10 cellular contexts compared by ENCODE assay signal in the genomic region with DNA sequence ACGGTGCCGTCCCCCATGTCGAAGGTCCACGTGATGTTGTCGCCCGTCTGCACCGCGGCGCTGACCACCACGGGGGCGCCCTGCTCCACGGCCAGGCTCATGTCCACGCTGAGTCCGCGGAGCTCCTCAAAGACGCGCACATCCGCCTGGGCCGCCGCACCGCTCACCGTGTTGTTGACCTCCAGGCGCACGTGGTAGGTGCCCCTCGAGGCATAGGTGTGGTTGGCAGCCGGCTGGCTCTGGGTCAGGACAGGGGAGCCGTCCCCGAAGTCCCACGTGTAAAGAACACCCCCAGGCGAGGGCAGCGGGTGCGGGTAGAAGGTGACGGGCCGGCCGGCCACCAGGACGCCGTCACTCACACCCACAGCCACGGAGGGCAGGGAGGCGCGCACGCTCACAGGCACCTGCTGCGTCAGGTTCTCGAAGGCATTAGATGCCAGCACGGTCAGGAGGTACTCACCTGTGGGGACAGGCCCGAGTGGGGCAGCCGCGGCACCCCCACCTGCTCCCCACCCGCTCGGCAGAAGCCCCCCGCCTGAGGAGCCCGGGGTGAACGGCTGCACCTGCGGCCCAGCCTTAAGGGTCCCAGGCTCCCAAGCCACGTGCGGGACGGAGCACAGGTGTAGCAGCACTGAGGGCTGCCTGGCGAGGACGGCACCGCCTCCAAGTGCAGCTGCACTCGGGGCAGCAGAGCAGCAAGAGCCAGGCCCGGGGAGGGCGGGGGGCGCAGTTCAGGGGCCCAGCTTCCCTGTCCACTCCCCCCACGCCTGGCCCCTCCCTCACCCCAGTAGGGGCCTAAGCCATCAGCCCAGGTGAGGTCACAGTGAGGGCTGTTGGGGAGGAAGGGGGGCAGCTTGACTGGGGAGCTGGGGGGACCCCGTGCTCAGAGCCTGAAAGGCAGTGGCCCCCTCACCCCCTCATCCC. TPM values are rescaled to one million over a fixed set of nuclear protein-coding genes. Genes with fewer than 3 reads are reported as not detected.
DNase-seq lines count a peak whose midpoint lies in the region; ATAC-seq, FAIRE-seq and TF ChIP-seq lines count a peak whose summit lies in the region.
"Not testable (repeated sequence)": the region's sequence is repeated elsewhere in the genome, so short reads cannot be mapped to it uniquely, and the experiment has no call there.
"Had no signal": no experiment of that assay in that cellular context is flagged by ENCODE, and none has a peak within 500 bp of the region (broad histone marks: within the 10 kb centered on the region; RNA-seq: fewer than 3 reads in every experiment).

No MANE protein-coding gene starts in this region.

- not testable (repeated sequence) for H3K9ac ChIP-seq in K562 (ENCODE audit: insufficient read depth in 1 of 2, low read depth in 2 of 2, low read length in 2 of 2)

- H3K79me2 ChIP-seq in K562 (ENCODE audit: control insufficient read depth, insufficient read depth, low read length) = not testable (repeated sequence)

- FAIRE-seq in K562 (lab: Jason Lieb, UNC) = not testable (repeated sequence)

- intact Hi-C loops in K562 (cut with micrococcal nuclease); Right ventricle myocardium inferior (cut with DNase I); psoas muscle (cut with DNase I); upper lobe of right lung (cut with DNase I): not testable (repeated sequence)

- H3K27me3 ChIP-seq in K562 (ENCODE audit: control insufficient read depth in 2 of 2, insufficient read depth in 2 of 2, low read length in 2 of 2); psoas muscle (ENCODE audit: insufficient read depth in 3 of 3, low read length in 2 of 3); upper lobe of right lung: not testable (repeated sequence)

- H3K4me3 ChIP-seq in K562, psoas muscle, upper lobe of right lung: not testable (repeated sequence)

- H3K4me2 ChIP-seq in K562 (ENCODE audit: insufficient read depth, low read length) = not testable (repeated sequence)

- H3K27ac ChIP-seq in K562 (ENCODE audit: extremely low read depth, low read depth, low read length); psoas muscle; upper lobe of right lung: not testable (repeated sequence)

- H3K9me3 ChIP-seq in K562 (replicated peaks; ENCODE audit: control insufficient read depth, insufficient read depth, low read depth, low read length); psoas muscle; upper lobe of right lung: not testable (repeated sequence)

- TF ChIP-seq RAD21 in K562 (CRISPR knock-in tag; conservative IDR thresholded peaks at IDR 0.05 in 1 of 2, IDR thresholded peaks at IDR 0.05 in 1 of 2) = not testable (repeated sequence)

- H3K4me1 Mint-ChIP-seq in stimulated activated effector memory CD8-positive, alpha-beta T cell treated with anti-CD3 and anti-CD28 coated beads, Interleukin-12 subunit alpha, Interleukin-12 subunit beta, amount 100 ng/mL, for 72 hours = not testable (repeated sequence)

- H3K9me3 Mint-ChIP-seq in stimulated activated effector memory CD8-positive, alpha-beta T cell treated with anti-CD3 and anti-CD28 coated beads, Interleukin-12 subunit alpha, Interleukin-12 subunit beta, amount 100 ng/mL, for 72 hours = not testable (repeated sequence)

- peaks cover 17% of the 10 kb centered on the region for H3K36me3 Mint-ChIP-seq in stimulated activated effector memory CD8-positive, alpha-beta T cell treated with anti-CD3 and anti-CD28 coated beads, Interleukin-12 subunit alpha, Interleukin-12 subunit beta, amount 100 ng/mL, for 72 hours

- H2AFZ ChIP-seq in K562 (ENCODE audit: low read depth, low read length) = not testable (repeated sequence)

- not testable (repeated sequence) for ATAC-seq in K562
- peak; percentile 17 for ATAC-seq in Right ventricle myocardium inferior
- peak; percentile 13 for ATAC-seq in left lobe of liver
- ATAC-seq in psoas muscle = peak; percentile 10 to 32 (median 23)
- ATAC-seq in stimulated activated effector memory CD8-positive, alpha-beta T cell treated with anti-CD3 and anti-CD28 coated beads, Interleukin-12 subunit alpha, Interleukin-12 subunit beta, amount 100 ng/mL, for 72 hours = peak; percentile 13
- ATAC-seq in upper lobe of right lung = peak; percentile 20

- WGBS in K562 (ENCODE audit: insufficient coverage, low coverage, missing lambda C conversion rate) = 95% methylated on average over 9 of the region's 65 CpGs
- WGBS in psoas muscle, 3 donors = 91 to 93% (median 92%) methylated on average over 42 to 64 of the region's 65 CpGs

- not testable (repeated sequence) for BruUV-seq in K562 (replicated peaks; lab: Mats Ljungman, UMichigan)

- CTCF ChIA-PET in K562 (lab: Yijun Ruan, JAX; ENCODE audit: low intra/inter-chr PET ratio) = interaction anchor here (0.6 kb wide), 1 partner anchor 658 kb away, joined by 3 read pairs; no protein-coding TSS in a partner anchor

- H3K9me1 ChIP-seq in K562 (ENCODE audit: control insufficient read depth, insufficient read depth, low read length) = not testable (repeated sequence)

- H3K4me3 Mint-ChIP-seq in stimulated activated effector memory CD8-positive, alpha-beta T cell treated with anti-CD3 and anti-CD28 coated beads, Interleukin-12 subunit alpha, Interleukin-12 subunit beta, amount 100 ng/mL, for 72 hours = not testable (repeated sequence)

- H3K4me1 ChIP-seq in K562 (replicated peaks in 1 of 2; ENCODE audit: control insufficient read depth in 2 of 2, insufficient read depth in 2 of 2, low read length in 2 of 2); psoas muscle; upper lobe of right lung: not testable (repeated sequence)

- in situ Hi-C loops in K562 (cut with MboI) = not testable (repeated sequence)

- H3K36me3 ChIP-seq in K562 (ENCODE audit: control insufficient read depth, insufficient read depth, low read length) (peaks cover 22% of the 10 kb centered on the region; the same call in 1 of the 3 replicates), psoas muscle (ENCODE audit: insufficient read depth in 1 of 2, low read depth in 1 of 2) (peaks cover 0 to 70% of the 10 kb centered on the region in 2 donors), upper lobe of right lung (peaks cover 39% of the 10 kb centered on the region)

- TF ChIP-seq CTCF in K562 (IDR thresholded peaks at IDR 0.05 in 2 of 3, conservative IDR thresholded peaks at IDR 0.05 in 1 of 3; ENCODE audit: insufficient read depth in 2 of 3, low read depth in 1 of 3, low read length in 3 of 3); psoas muscle (IDR thresholded peaks at IDR 0.05); upper lobe of right lung (IDR thresholded peaks at IDR 0.05): not testable (repeated sequence)

- POLR2A ChIA-PET in K562 (lab: Yijun Ruan, JAX) = not testable (repeated sequence)

- H3K27ac Mint-ChIP-seq in stimulated activated effector memory CD8-positive, alpha-beta T cell treated with anti-CD3 and anti-CD28 coated beads, Interleukin-12 subunit alpha, Interleukin-12 subunit beta, amount 100 ng/mL, for 72 hours = not testable (repeated sequence)

- not testable (repeated sequence) for TF ChIP-seq POLR2A in K562 (conservative IDR thresholded peaks at IDR 0.05)

- not testable (repeated sequence) for H4K20me1 ChIP-seq in K562 (replicated peaks; ENCODE audit: control insufficient read depth, insufficient read depth, low read length)

- DNase-seq in K562 (ENCODE audit: extremely low read depth in 1 of 4, low spot score in 3 of 4); Right ventricle myocardium inferior (ENCODE audit: missing footprints); left lobe of liver (ENCODE audit: low spot score); psoas muscle; stimulated activated effector memory CD8-positive, alpha-beta T cell treated with anti-CD3 and anti-CD28 coated beads, Interleukin-12 subunit alpha, Interleukin-12 subunit beta, amount 100 ng/mL, for 72 hours (ENCODE audit: low spot score in 2 of 2); upper lobe of right lung: not testable (repeated sequence)
- peak; percentile 10 for DNase-seq in iPS-NIHi11 (ENCODE audit: low spot score)

- TF ChIP-seq EP300 in K562 (IDR thresholded peaks at IDR 0.05; ENCODE audit: low read length) = not testable (repeated sequence)

RNA-seq across cellular contexts. Expression of a gene that starts 24.0 kb away (rescaled TPM):
- 153 and 616 TPM in 2 replicates for total RNA-seq in K562 (2011; cell fraction: chromatin; rRNA removed; ENCODE audit: low replicate concordance)
- total RNA-seq in K562 (2011; cell fraction: nucleolus; rRNA removed) = 429 and 449 TPM in 2 replicates
- 168 and 178 TPM in 2 replicates for total RNA-seq in K562 (2011; cell fraction: nucleoplasm; rRNA removed)
- total RNA-seq in K562 (2014; rRNA removed) = 35.9 and 37.1 TPM in 2 replicates
- 4.5 and 7.0 TPM in 2 replicates for total RNA-seq in K562 (2014; rRNA removed; fragmentation: Illumina TruSeq; extraction: Trizol)
- total RNA-seq in K562 (2015; rRNA removed; fragmentation: Illumina TruSeq; extraction: Trizol) = 20.2 and 23.9 TPM in 2 replicates
- 65.5 and 93.5 TPM in 2 replicates for total RNA-seq in K562 (2021)
- polyA plus RNA-seq in K562 (2011; rRNA removed) = 12.6 and 21.4 TPM in 2 replicates
- 19.4 and 51.6 TPM in 2 replicates for polyA plus RNA-seq in K562 (2011; cell fraction: cytosol; rRNA removed)
- polyA plus RNA-seq in K562 (2011; cell fraction: nucleus; rRNA removed) = 204 and 342 TPM in 2 replicates
- polyA plus RNA-seq in K562 (2012) = 41.5 and 96.4 TPM in 2 replicates
- 6.9 and 21.8 TPM in 2 replicates for polyA plus RNA-seq in K562 (2014; fragmentation: Illumina TruSeq; extraction: Trizol)
- under 1 TPM; 0.23 to 0.28 TPM for polyA plus RNA-seq in K562 (2014; fragmentation: Nextera tagmentation; extraction: Ambion mirVana)
- 42.3 and 54.4 TPM in 2 replicates for polyA plus RNA-seq in K562 (2014; rRNA removed)
- polyA minus RNA-seq in K562 (2011; rRNA and poly(A)+ RNA removed) = 11.9 and 18.2 TPM in 2 replicates
- 46.2 and 53.6 TPM in 2 replicates for polyA minus RNA-seq in K562 (2011; cell fraction: cytosol; rRNA and poly(A)+ RNA removed)
- 87.5 and 110 TPM in 2 replicates for polyA minus RNA-seq in K562 (2011; cell fraction: nucleus; rRNA and poly(A)+ RNA removed)
- total RNA-seq in Right ventricle myocardium inferior = 85.8 TPM
- 65.0 TPM for total RNA-seq in left lobe of liver
- 100 to 1,000 TPM in 1 of 4 donors, 10 to 100 TPM in 3; 59.1 to 123 (median 86.0) TPM for total RNA-seq in psoas muscle
- polyA plus RNA-seq in psoas muscle = 10 to 100 TPM; 33.9 to 93.3 (median 58.4) TPM
- total RNA-seq in upper lobe of right lung = 84.8 TPM

RNA-seq across cellular contexts. Expression of a gene that starts 36.8 kb away (rescaled TPM):
- 8.2 and 15.9 TPM in 2 replicates for total RNA-seq in K562 (2011; cell fraction: chromatin; rRNA removed; ENCODE audit: low replicate concordance)
- total RNA-seq in K562 (2011; cell fraction: nucleolus; rRNA removed) = 15.8 and 18.8 TPM in 2 replicates
- 11.4 and 14.5 TPM in 2 replicates for total RNA-seq in K562 (2011; cell fraction: nucleoplasm; rRNA removed)
- total RNA-seq in K562 (2014; rRNA removed) (2.9 and 3.5 TPM in 2 replicates), K562 (2014; rRNA removed; fragmentation: Illumina TruSeq; extraction: Trizol) (0.58 and 0.77 TPM in 2 replicates), K562 (2015; rRNA removed; fragmentation: Illumina TruSeq; extraction: Trizol) (0.94 and 1.8 TPM in 2 replicates), K562 (2021) (3.0 and 3.1 TPM in 2 replicates), Right ventricle myocardium inferior (0.87 TPM), left lobe of liver (10.2 TPM), psoas muscle (1 to 10 TPM in 1 of 4 donors, under 1 TPM in 3; 0.32 to 1.7 (median 0.83) TPM), upper lobe of right lung (0.67 TPM)
- polyA plus RNA-seq in K562 (2011; rRNA removed) (5.3 and 13.0 TPM in 2 replicates), K562 (2014; fragmentation: Illumina TruSeq; extraction: Trizol) (2.1 and 2.2 TPM in 2 replicates), K562 (2014; fragmentation: Nextera tagmentation; extraction: Ambion mirVana) (under 1 TPM; 0.25 to 0.63 TPM), K562 (2014; rRNA removed) (3.8 and 6.1 TPM in 2 replicates), psoas muscle (under 1 TPM; 0.17 to 0.31 (median 0.21) TPM)
- 4.8 and 7.7 TPM in 2 replicates for polyA plus RNA-seq in K562 (2011; cell fraction: cytosol; rRNA removed)
- polyA plus RNA-seq in K562 (2011; cell fraction: nucleus; rRNA removed) = 65.3 and 85.4 TPM in 2 replicates
- polyA plus RNA-seq in K562 (2012) = 6.6 and 10.4 TPM in 2 replicates
- 1.2 and 2.2 TPM in 2 replicates for polyA minus RNA-seq in K562 (2011; rRNA and poly(A)+ RNA removed)
- polyA minus RNA-seq in K562 (2011; cell fraction: cytosol; rRNA and poly(A)+ RNA removed) = 1.8 TPM in 1 of 2 replicates, not detected in the other
- polyA minus RNA-seq in K562 (2011; cell fraction: nucleus; rRNA and poly(A)+ RNA removed) = 4.6 and 8.0 TPM in 2 replicates
- total RNA-seq: CD4-positive, alpha-beta T cell; GM23248 had no signal
- polyA plus RNA-seq: CD14-positive monocyte had no signal

RNA-seq across cellular contexts. Expression of a gene that starts 43.9 kb away (rescaled TPM):
- 31.9 and 110 TPM in 2 replicates for total RNA-seq in K562 (2011; cell fraction: chromatin; rRNA removed; ENCODE audit: low replicate concordance)
- total RNA-seq in K562 (2011; cell fraction: nucleolus; rRNA removed) = 74.5 and 76.3 TPM in 2 replicates
- total RNA-seq in K562 (2011; cell fraction: nucleoplasm; rRNA removed) = 45.7 and 51.9 TPM in 2 replicates
- total RNA-seq in K562 (2014; rRNA removed) (55.5 and 79.2 TPM in 2 replicates), K562 (2014; rRNA removed; fragmentation: Illumina TruSeq; extraction: Trizol) (24.3 and 29.9 TPM in 2 replicates), K562 (2015; rRNA removed; fragmentation: Illumina TruSeq; extraction: Trizol) (42.8 and 45.9 TPM in 2 replicates), K562 (2021) (109 and 113 TPM in 2 replicates), Right ventricle myocardium inferior (27.3 TPM), left lobe of liver (44.2 TPM), psoas muscle (10 to 100 TPM; 15.6 to 47.5 (median 38.9) TPM), upper lobe of right lung (64.3 TPM)
- polyA plus RNA-seq in K562 (2011; rRNA removed) (41.6 and 61.6 TPM in 2 replicates), K562 (2014; fragmentation: Illumina TruSeq; extraction: Trizol) (40.8 and 76.8 TPM in 2 replicates), K562 (2014; fragmentation: Nextera tagmentation; extraction: Ambion mirVana) (1 to 10 TPM; 1.1 to 1.5 TPM), K562 (2014; rRNA removed) (55.5 and 63.3 TPM in 2 replicates), psoas muscle (10 to 100 TPM; 20.8 to 39.1 (median 27.3) TPM)
- 63.2 and 103 TPM in 2 replicates for polyA plus RNA-seq in K562 (2011; cell fraction: cytosol; rRNA removed)
- polyA plus RNA-seq in K562 (2011; cell fraction: nucleus; rRNA removed) = 105 and 141 TPM in 2 replicates
- polyA plus RNA-seq in K562 (2012) = 99.7 and 110 TPM in 2 replicates
- polyA minus RNA-seq in K562 (2011; rRNA and poly(A)+ RNA removed) = 24.9 and 30.1 TPM in 2 replicates
- polyA minus RNA-seq in K562 (2011; cell fraction: cytosol; rRNA and poly(A)+ RNA removed) = 51.2 and 66.0 TPM in 2 replicates
- polyA minus RNA-seq in K562 (2011; cell fraction: nucleus; rRNA and poly(A)+ RNA removed) = 25.8 and 29.9 TPM in 2 replicates
